Comparison of ENCODE assay signal across 2 cellular contexts in the genomic region with DNA sequence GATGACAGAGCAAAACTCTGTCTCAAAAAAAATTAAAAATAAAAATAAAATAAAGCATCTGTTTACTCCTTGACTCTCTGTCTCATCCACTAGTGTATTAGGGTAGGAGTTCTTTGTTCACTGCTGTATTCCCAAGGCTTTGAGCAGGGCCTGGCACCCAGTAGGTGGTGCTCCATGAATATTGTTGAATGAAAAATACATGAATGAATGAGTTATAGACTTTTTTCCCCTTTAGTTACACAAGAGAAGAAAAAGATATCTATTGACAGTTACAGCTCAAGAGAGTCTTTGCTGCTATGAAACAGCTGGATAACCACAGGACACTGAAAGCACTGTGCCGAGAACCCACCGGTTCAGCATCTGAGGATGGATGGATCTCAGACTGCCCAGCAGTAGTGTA.
A peak's percentile ranks its signal among the peaks of the same experiment; 100 is the strongest.
TF ChIP-seq lines count a peak whose summit lies in the region.

No MANE protein-coding gene starts in this region.

TF ChIP-seq in GM12878, 131 proteins besides CTCF, POLR2A, EP300 and RAD21:
- peak; percentile 81 for TF ChIP-seq ZNF24 (IDR thresholded peaks at IDR 0.05)
TF ChIP-seq in GM12878: peak in this region for 1; not testable (repeated sequence) for 130.

TF ChIP-seq in HepG2, 621 proteins besides CTCF, POLR2A, EP300 and RAD21:
- TF ChIP-seq STAG1 (CRISPR knock-in tag; IDR thresholded peaks at IDR 0.05) = peak; percentile 24; the same call in 1 of the 2 replicates
